Comparison of ENCODE assay signal across 1 cellular context in the genomic region with DNA sequence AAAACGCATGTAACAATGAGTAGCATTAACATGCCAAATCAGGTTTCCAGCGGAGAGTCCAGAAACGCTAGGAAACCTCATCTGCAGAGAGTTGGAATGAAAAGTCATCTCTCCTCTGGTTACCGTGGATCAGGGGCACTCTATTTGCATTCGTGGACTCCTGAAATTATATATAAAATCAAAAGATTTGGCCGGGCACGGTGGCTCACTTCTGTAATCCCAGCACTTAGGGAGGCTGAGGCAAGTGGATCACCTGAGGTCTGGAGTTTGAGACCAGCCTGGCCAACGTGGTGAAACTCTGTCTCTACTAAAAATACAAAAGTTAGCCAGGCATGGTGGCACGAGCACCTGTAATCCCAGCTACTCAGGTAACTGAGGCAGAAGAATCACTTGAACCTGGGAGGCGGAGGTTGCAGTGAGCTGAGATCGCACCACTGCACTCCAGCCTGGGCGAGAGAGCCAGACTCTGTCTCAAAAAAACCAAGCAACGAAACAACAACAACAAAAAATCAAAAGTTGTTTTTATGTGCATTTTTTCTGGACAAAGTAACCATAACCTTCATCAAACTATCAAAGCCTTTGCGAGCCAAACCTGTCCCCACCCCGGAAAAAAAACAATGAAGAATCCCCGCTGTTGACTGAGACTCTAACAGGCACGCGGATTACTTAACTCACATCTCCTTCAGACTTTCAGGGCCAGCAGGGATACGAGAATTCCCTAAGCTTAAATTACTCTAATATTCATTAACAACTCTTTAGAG.
TF ChIP-seq lines count a peak whose summit lies in the region.

No MANE protein-coding gene starts in this region.

TF ChIP-seq in liver, 16 proteins besides CTCF, POLR2A, EP300 and RAD21 (continued from another document):
- TF ChIP-seq HNF4A (conservative IDR thresholded peaks at IDR 0.05) (no peak), EGR1 (IDR thresholded peaks at IDR 0.05; ENCODE audit: low read depth in 2 of 2) (no peak), NR2F2 (IDR thresholded peaks at IDR 0.05) (no peak), JUND (IDR thresholded peaks at IDR 0.05) (no peak), FOXA1 (IDR thresholded peaks at IDR 0.05) (no peak), HNF4G (IDR thresholded peaks at IDR 0.05) (no peak)
- TF ChIP-seq, protein P1, sequence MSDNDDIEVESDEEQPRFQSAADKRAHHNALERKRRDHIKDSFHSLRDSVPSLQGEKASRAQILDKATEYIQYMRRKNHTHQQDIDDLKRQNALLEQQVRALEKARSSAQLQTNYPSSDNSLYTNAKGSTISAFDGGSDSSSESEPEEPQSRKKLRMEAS (IDR thresholded peaks at IDR 0.05), result no peak
TF ChIP-seq in liver: peak in this region for 0.
